ENCODE assay signal across 8 cellular contexts in the genomic region with DNA sequence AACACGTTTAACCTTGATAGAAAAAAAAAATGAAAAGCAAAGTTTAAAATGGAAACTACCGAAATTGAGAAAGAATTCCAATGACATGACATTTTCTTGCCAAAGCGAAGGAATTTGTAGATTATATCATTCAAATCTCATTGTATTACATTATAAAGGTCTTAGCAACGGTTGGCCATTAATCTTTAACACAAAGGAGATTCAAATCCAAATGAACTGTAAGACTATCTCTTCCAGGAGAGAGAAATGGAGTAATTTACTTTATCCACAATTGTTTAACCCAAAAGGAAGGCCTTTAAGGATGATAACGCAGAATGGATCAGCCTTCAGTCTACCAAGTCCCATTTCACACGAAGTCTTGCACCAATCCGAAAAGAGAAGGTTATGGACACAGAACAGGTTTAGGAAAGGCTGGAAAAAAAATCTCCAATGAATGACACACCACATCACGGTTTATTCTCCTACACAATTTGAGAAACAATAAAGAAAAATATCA. TPM values are rescaled to one million over a fixed set of nuclear protein-coding genes. Genes with fewer than 3 reads are reported as not detected.
A peak's percentile ranks its signal among the peaks of the same experiment; 100 is the strongest.
DNase-seq lines count a peak whose midpoint lies in the region; ATAC-seq, FAIRE-seq and TF ChIP-seq lines count a peak whose summit lies in the region.

No MANE protein-coding gene starts in this region.

- peak overlapping the region; percentile 97 for H3K9ac ChIP-seq in adipocyte (ENCODE audit: low read length)

- no peak for DNase-seq in heart right ventricle
- DNase-seq in cardiac septum (ENCODE audit: low spot score) = no peak
- peak; percentile 70 for DNase-seq in adipocyte (ENCODE audit: low read depth)
- DNase-seq in type B pancreatic cell (ENCODE audit: extremely low spot score, unreplicated experiment) = no peak
- DNase-seq in urothelium cell line (ENCODE audit: low spot score) = no peak

- ATAC-seq in heart right ventricle (no peak), HG02759 (IDR thresholded peaks at IDR 0.05; ENCODE audit: unreplicated experiment) (no peak), GM21367 (IDR thresholded peaks at IDR 0.05; ENCODE audit: unreplicated experiment) (no peak)

- no peaks in the 10 kb centered on the region for H3K27me3 Mint-ChIP-seq in type B pancreatic cell

- intact Hi-C loops in heart right ventricle (cut with DNase I) = loop anchor here in 8 of 10 donors (5.0 to 10.0 kb wide), 17 partner anchors 44 to 177 kb away; partner anchors contain the start of gene SRP9 (in 1 of the 8)
- intact Hi-C loops in cardiac septum (cut with DNase I) = loop anchor here (5.0 kb wide), 4 partner anchors 69 to 346 kb away; partner anchors contain the start of gene SDE2

- H3K27me3 ChIP-seq in heart right ventricle (peaks cover 0 to 50% (median 0%) of the 10 kb centered on the region in 7 donors), adipocyte (replicated peaks; ENCODE audit: control insufficient read depth, insufficient read depth, low read length) (no peaks in the 10 kb centered on the region), layer of hippocampus (ENCODE audit: control insufficient read depth, insufficient read depth, low read length) (no peaks in the 10 kb centered on the region)

- H3K27ac Mint-ChIP-seq in type B pancreatic cell = peak overlapping the region; percentile 87

- no peak for TF ChIP-seq CTCF in heart right ventricle (IDR thresholded peaks at IDR 0.05)
- no peak for TF ChIP-seq CTCF in type B pancreatic cell (conservative IDR thresholded peaks at IDR 0.05)

- 11 to 14% methylated on average over 8 of the region's 8 CpGs for WGBS in heart right ventricle, 2 donors

- H3K4me3 Mint-ChIP-seq in type B pancreatic cell = peak overlapping the region; percentile 94

- H3K27ac ChIP-seq in heart right ventricle = peak overlapping the region in 9 of 10 donors; percentile 95 to 100 (median 98)
- peak overlapping the region; percentile 8 for H3K27ac ChIP-seq in layer of hippocampus (ENCODE audit: low read depth, low read length)

- no peaks in the 10 kb centered on the region for H3K36me3 Mint-ChIP-seq in type B pancreatic cell

- H3K4me1 Mint-ChIP-seq in type B pancreatic cell (ENCODE audit: unreplicated experiment) = peaks cover 43% of the 10 kb centered on the region

- H3K9me3 ChIP-seq in heart right ventricle = no peaks in the 10 kb centered on the region
- H3K9me3 ChIP-seq in adipocyte (ENCODE audit: control insufficient read depth, low read length) = no peaks in the 10 kb centered on the region

- H3K4me1 ChIP-seq in heart right ventricle (peaks cover 0 to 66% (median 46%) of the 10 kb centered on the region in 9 donors), adipocyte (ENCODE audit: control insufficient read depth, insufficient read depth, low read length) (peaks cover 44% of the 10 kb centered on the region)

- FAIRE-seq in urothelium cell line (lab: Jason Lieb, UNC) = no peak

- H3K4me3 ChIP-seq in heart right ventricle (peak overlapping the region; percentile 86 to 99 (median 94)), adipocyte (ENCODE audit: low read length) (peak overlapping the region; percentile 99)

- H3K36me3 ChIP-seq in heart right ventricle (no peaks in the 10 kb centered on the region), adipocyte (ENCODE audit: control insufficient read depth, insufficient read depth, low read length, severe bottlenecking) (no peaks in the 10 kb centered on the region)

- H3K9me3 Mint-ChIP-seq in type B pancreatic cell = no peaks in the 10 kb centered on the region

RNA-seq across cellular contexts. Expression of gene ENAH, which starts 1.5 kb away (rescaled TPM):
- total RNA-seq in heart right ventricle = 100 to 1,000 TPM in 6 of 10 donors, 10 to 100 TPM in 4; 63.3 to 201 (median 115) TPM
- polyA plus RNA-seq in heart right ventricle = 10 to 100 TPM; 12.4 to 16.4 TPM
- 195 TPM for total RNA-seq in cardiac septum
- 69.2 and 133 TPM in 2 replicates for total RNA-seq in type B pancreatic cell (ENCODE audit: low replicate concordance)
